15 cellular contexts compared by ENCODE assay signal in genomic region chr13:46684287-46685001, GRCh38.
DNase-seq lines count a peak whose midpoint lies in the region; ATAC-seq and TF ChIP-seq lines count a peak whose summit lies in the region.
"Had no signal": no experiment of that assay in that cellular context is flagged by ENCODE, and none has a peak within 500 bp of the region (broad histone marks: within the 10 kb centered on the region; RNA-seq: fewer than 3 reads in every experiment).

No MANE protein-coding gene starts in this region.

- H3K27me3 ChIP-seq in mesenchymal stem cell (ENCODE audit: control insufficient read depth in 1 of 2, insufficient read depth in 1 of 2, low read length in 2 of 2) (no peaks in the 10 kb centered on the region), uterus (no peaks in the 10 kb centered on the region)
- H3K27me3 ChIP-seq: colonic mucosa, MG63 had no signal

- no peak overlapping the region for H3K4me3 ChIP-seq in mesenchymal stem cell (ENCODE audit: insufficient read depth in 1 of 2, low read depth in 1 of 2, low read length in 2 of 2)
- no peak overlapping the region for H3K4me3 ChIP-seq in uterus
- H3K4me3 ChIP-seq: colonic mucosa, MG63 had no signal

- H2BK5ac ChIP-seq in mesenchymal stem cell (ENCODE audit: low read depth, low read length, poor library complexity, severe bottlenecking): no peak overlapping the region

- no peak overlapping the region for H3K23ac ChIP-seq in mesenchymal stem cell (ENCODE audit: low read length in 2 of 2)

- no peak overlapping the region for H3K14ac ChIP-seq in mesenchymal stem cell (ENCODE audit: low read length in 2 of 2)

- H2AK5ac ChIP-seq in mesenchymal stem cell (ENCODE audit: low read length, severe bottlenecking): no peak overlapping the region

- peaks cover 21% of the 10 kb centered on the region for H3K4me1 Mint-ChIP-seq in T-helper 2 cell treated with Interferon-gamma antibody and Interleukin-4, amounts not matched to agents 5 μg/mL and 100 μg/mL, for 36 hours (ENCODE audit: low read depth)
- H3K4me1 Mint-ChIP-seq in endothelial cell (ENCODE audit: unreplicated experiment): peaks cover 25% of the 10 kb centered on the region

- H3K79me1 ChIP-seq in mesenchymal stem cell (replicated peaks; ENCODE audit: low read length, poor library complexity, severe bottlenecking): peaks cover 26% of the 10 kb centered on the region

- WGBS in mesenchymal stem cell: 57% methylated on average over 1 of the region's 3 CpGs

- no peak for TF ChIP-seq POLR2A in uterus (IDR thresholded peaks at IDR 0.05)

- H3K4me3 Mint-ChIP-seq in T-helper 2 cell treated with Interferon-gamma antibody and Interleukin-4, amounts not matched to agents 5 μg/mL and 100 μg/mL, for 36 hours: peak overlapping the region; percentile 3
- peak overlapping the region; percentile 28 for H3K4me3 Mint-ChIP-seq in endothelial cell (ENCODE audit: unreplicated experiment)

- no peak overlapping the region for H2AFZ ChIP-seq in mesenchymal stem cell (ENCODE audit: low read depth, low read length)

- no peak for DNase-seq in T-helper 2 cell treated with Interferon-gamma antibody and Interleukin-4, amounts not matched to agents 5 μg/mL and 100 μg/mL, for 36 hours (ENCODE audit: low spot score)
- DNase-seq in T-helper 2 cell (no peak), endothelial cell (ENCODE audit: low spot score) (peak; percentile 17), mesenchymal stem cell (peak; percentile 55), uterus (no peak), NCI-H1694 (lab: John Stamatoyannopoulos, UW) (no peak)
- DNase-seq: 8988T; activated T-cell treated with anti-CD3 and anti-CD28 coated beads, Interleukin-2, amount 50 U/mL, for 1 hour; colonic mucosa; MG63; NCI-H748 treated with DMSO at 0.1 percent for 48 hours; substantia nigra; T1000 had no signal

- H3K27ac ChIP-seq in mesenchymal stem cell (ENCODE audit: low read length, poor library complexity, severe bottlenecking) (no peak overlapping the region), uterus (peak overlapping the region; percentile 54 to 66)
- H3K27ac ChIP-seq: colonic mucosa had no signal

- H3K4me2 ChIP-seq in mesenchymal stem cell (ENCODE audit: low read length, poor library complexity, severe bottlenecking): no peak overlapping the region

- H3K4me1 ChIP-seq in mesenchymal stem cell (ENCODE audit: control insufficient read depth, insufficient read depth, low read depth, low read length): peaks cover 6% of the 10 kb centered on the region
- H3K4me1 ChIP-seq in uterus: peaks cover 0 to 5% of the 10 kb centered on the region in 2 donors
- H3K4me1 ChIP-seq: colonic mucosa had no signal

- no peak overlapping the region for H2BK120ac ChIP-seq in mesenchymal stem cell (ENCODE audit: low read depth, low read length)

- H3K18ac ChIP-seq in mesenchymal stem cell (ENCODE audit: low read depth in 1 of 2, low read length in 2 of 2): peak overlapping the region in 1 of 2 experiments; percentile 81

- intact Hi-C loops in uterus (cut with DNase I; ENCODE audit: low total_unique reads): no loop called here

- H4K91ac ChIP-seq in mesenchymal stem cell (ENCODE audit: low read length): no peak overlapping the region

- ATAC-seq in HG03139 (IDR thresholded peaks at IDR 0.05; ENCODE audit: unreplicated experiment) (no peak), HG03045 (IDR thresholded peaks at IDR 0.05; ENCODE audit: unreplicated experiment) (no peak)

- no peak overlapping the region for H3K4ac ChIP-seq in mesenchymal stem cell (ENCODE audit: low read depth in 1 of 2, low read length in 2 of 2)

- H3K9ac ChIP-seq in mesenchymal stem cell (ENCODE audit: low read length): no peak overlapping the region

- H3K27ac Mint-ChIP-seq in T-helper 2 cell treated with Interferon-gamma antibody and Interleukin-4, amounts not matched to agents 5 μg/mL and 100 μg/mL, for 36 hours: no peak overlapping the region
- peak overlapping the region; percentile 74 for H3K27ac Mint-ChIP-seq in endothelial cell (ENCODE audit: unreplicated experiment)

- H2BK12ac ChIP-seq in mesenchymal stem cell (ENCODE audit: low read length in 2 of 2): peak overlapping the region in 1 of 2 experiments; percentile 52

- peaks cover 7 to 17% of the 10 kb centered on the region in 2 experiments for H3K36me3 ChIP-seq in mesenchymal stem cell (ENCODE audit: control insufficient read depth in 1 of 2, insufficient read depth in 2 of 2, low read depth in 1 of 2, low read length in 2 of 2)
- H3K36me3 ChIP-seq in uterus: no peaks in the 10 kb centered on the region
- H3K36me3 ChIP-seq: colonic mucosa, MG63 had no signal

- no peaks in the 10 kb centered on the region for H3K9me3 ChIP-seq in mesenchymal stem cell (ENCODE audit: control insufficient read depth, low read length)
- no peaks in the 10 kb centered on the region for H3K9me3 ChIP-seq in uterus
- H3K9me3 ChIP-seq: colonic mucosa, MG63 had no signal

- no peaks in the 10 kb centered on the region for H3K27me3 Mint-ChIP-seq in T-helper 2 cell treated with Interferon-gamma antibody and Interleukin-4, amounts not matched to agents 5 μg/mL and 100 μg/mL, for 36 hours (ENCODE audit: low read depth)
- no peaks in the 10 kb centered on the region for H3K27me3 Mint-ChIP-seq in endothelial cell (ENCODE audit: unreplicated experiment)

- peaks cover 14% of the 10 kb centered on the region for H3K36me3 Mint-ChIP-seq in T-helper 2 cell treated with Interferon-gamma antibody and Interleukin-4, amounts not matched to agents 5 μg/mL and 100 μg/mL, for 36 hours (ENCODE audit: low read depth)
- no peaks in the 10 kb centered on the region for H3K36me3 Mint-ChIP-seq in endothelial cell (ENCODE audit: low read depth, unreplicated experiment)

- H2BK15ac ChIP-seq in mesenchymal stem cell (ENCODE audit: low read depth, poor library complexity, severe bottlenecking): no peak overlapping the region

- H3K9me3 Mint-ChIP-seq in T-helper 2 cell treated with Interferon-gamma antibody and Interleukin-4, amounts not matched to agents 5 μg/mL and 100 μg/mL, for 36 hours: no peaks in the 10 kb centered on the region
- no peaks in the 10 kb centered on the region for H3K9me3 Mint-ChIP-seq in endothelial cell (ENCODE audit: unreplicated experiment)

- TF ChIP-seq CTCF in endothelial cell (IDR thresholded peaks at IDR 0.05; ENCODE audit: unreplicated experiment): peak; percentile 15
- peak in 2 of 4 experiments; percentile 11 to 13 for TF ChIP-seq CTCF in uterus (IDR thresholded peaks at IDR 0.05)

- no peak overlapping the region for H4K8ac ChIP-seq in mesenchymal stem cell (ENCODE audit: low read length)

Comparison
In these comparisons a context has a peak if more than half of its experiments do, and no peak if none do; other contexts are left out.
1. DNase-seq: peak in endothelial cell (single experiment) and mesenchymal stem cell (single experiment); none in T-helper 2 cell treated with Interferon-gamma antibody and Interleukin-4, amounts not matched to agents 5 μg/mL and 100 μg/mL, for 36 hours (single experiment), T-helper 2 cell (0 of 5), uterus (0 of 2) and NCI-H1694 (single experiment).